8 cellular contexts compared by ENCODE assay signal in genomic region chr4:153084939-153085630, GRCh38.
DNase-seq lines count a peak whose midpoint lies in the region; ATAC-seq lines count a peak whose summit lies in the region.

No MANE protein-coding gene starts in this region.

- H3K9me3 ChIP-seq in NT2/D1 (ENCODE audit: insufficient read depth, low read length) = no peaks in the 10 kb centered on the region

- peak; percentile 78 for DNase-seq in AG08395 (ENCODE audit: low spot score)
- DNase-seq in NT2/D1 (ENCODE audit: low read depth, low spot score) = peak; percentile 49
- peak; percentile 82 for DNase-seq in activated T-cell treated with anti-CD3 and anti-CD28 coated beads for 1 hour (ENCODE audit: low read depth)
- peak; percentile 50 for DNase-seq in epidermal melanocyte (ENCODE audit: insufficient read length, low spot score)
- DNase-seq in myocyte (ENCODE audit: low read depth) = peak; percentile 76
- DNase-seq in stimulated activated CD8-positive, alpha-beta memory T cell treated with anti-CD3 and anti-CD28 coated beads, Interleukin-7, amount 100 ng/mL, for 24 hours (ENCODE audit: low read depth) = peak; percentile 84

- H3K36me3 ChIP-seq in NT2/D1 (ENCODE audit: insufficient read depth, insufficient read length, low read length) = no peaks in the 10 kb centered on the region

- no peaks in the 10 kb centered on the region for H3K27me3 ChIP-seq in NT2/D1 (ENCODE audit: insufficient read depth, insufficient read length)

- no peak overlapping the region for H3K4me3 ChIP-seq in NT2/D1 (ENCODE audit: insufficient read length, low read depth)

- peak; percentile 35 for ATAC-seq in GM18508 (IDR thresholded peaks at IDR 0.05; ENCODE audit: insufficient read depth, unreplicated experiment)
- ATAC-seq in HG03175 (IDR thresholded peaks at IDR 0.05; ENCODE audit: unreplicated experiment) = peak; percentile 68

- H3K9ac ChIP-seq in NT2/D1 (ENCODE audit: insufficient read length, low read depth) = no peak overlapping the region

- H3K4me1 ChIP-seq in NT2/D1 (ENCODE audit: insufficient read depth, insufficient read length) = no peaks in the 10 kb centered on the region
